ENCODE assay signal across 19 cellular contexts in the genomic region with DNA sequence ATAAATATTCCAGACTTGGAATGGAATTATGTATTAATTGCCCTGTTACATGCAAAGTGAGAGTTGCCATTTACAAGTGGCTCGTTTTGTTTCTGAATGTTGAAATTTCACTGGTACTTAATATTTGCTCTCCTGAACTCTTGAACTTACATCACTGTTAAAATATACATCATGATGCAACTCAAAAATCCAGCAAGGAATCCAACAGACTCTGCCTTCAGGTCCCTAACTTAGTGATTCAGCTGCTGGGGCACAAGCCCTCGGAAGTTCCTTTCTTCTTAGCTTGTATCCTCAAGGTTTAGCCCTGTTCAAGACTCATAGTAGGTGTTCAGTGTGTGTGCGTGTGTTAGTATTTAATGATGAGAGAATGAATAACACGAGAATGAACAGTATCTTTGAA.
"Had no signal": no experiment of that assay in that cellular context is flagged by ENCODE, and none has a peak within 500 bp of the region (broad histone marks: within the 10 kb centered on the region; RNA-seq: fewer than 3 reads in every experiment).

No MANE protein-coding gene starts in this region.

- DNase-seq: activated CD4-positive, alpha-beta T cell treated with anti-CD3 and anti-CD28 coated beads, Interleukin-2, amount 50 U/mL, for 4 hours; activated CD4-positive, CD25-positive, alpha-beta regulatory T cell treated with anti-CD3 and anti-CD28 coated beads, Interleukin-2, amount 50 U/mL, for 72 hours; activated CD8-positive, alpha-beta memory T cell treated with anti-CD3 and anti-CD28 coated beads, Interleukin-2, amount 10 ng/mL, durations not matched to agents 7 days and 5 days; activated effector memory CD4-positive, alpha-beta T cell treated with Interleukin-2 at 50 U/mL for 16 hours; activated T-cell treated with anti-CD3 and anti-CD28 coated beads, Interleukin-2, amount 50 U/mL, for 24 hours; aorta; caudate nucleus; cortex of kidney; effector memory CD4-positive, alpha-beta T cell; glutamatergic neuron; immature natural killer cell; left colon; naive thymus-derived CD8-positive, alpha-beta T cell; occipital lobe; stimulated activated CD4-positive, alpha-beta T cell treated with anti-CD3 and anti-CD28 coated beads, Interleukin-12 subunit alpha, Interleukin-12 subunit beta, amount 100 ng/mL, for 4 hours; stimulated activated naive CD4-positive, alpha-beta T cell treated with Interleukin-2 at 50 U/mL for 16 hours had no signal

- H3K9me3 Mint-ChIP-seq: activated naive CD4-positive, alpha-beta T cell treated with anti-CD3 and anti-CD28 coated beads, Interleukin-2, amount 50 U/mL, for 72 hours; activated T-cell treated with anti-CD3 and anti-CD28 coated beads, Interleukin-2, amount 50 U/mL, for 24 hours; immature natural killer cell; naive thymus-derived CD8-positive, alpha-beta T cell had no signal

- H3K27ac Mint-ChIP-seq: activated CD8-positive, alpha-beta memory T cell treated with anti-CD3 and anti-CD28 coated beads, Interleukin-2, amount 10 ng/mL, durations not matched to agents 7 days and 5 days; activated naive CD4-positive, alpha-beta T cell treated with anti-CD3 and anti-CD28 coated beads, Interleukin-2, amount 50 U/mL, for 72 hours; activated T-cell treated with anti-CD3 and anti-CD28 coated beads, Interleukin-2, amount 50 U/mL, for 24 hours; immature natural killer cell; naive thymus-derived CD8-positive, alpha-beta T cell had no signal

- H3K27ac ChIP-seq: epithelial cell of prostate had no signal

- H3K36me3 Mint-ChIP-seq: activated CD8-positive, alpha-beta memory T cell treated with anti-CD3 and anti-CD28 coated beads, Interleukin-2, amount 10 ng/mL, durations not matched to agents 7 days and 5 days; activated naive CD4-positive, alpha-beta T cell treated with anti-CD3 and anti-CD28 coated beads, Interleukin-2, amount 50 U/mL, for 72 hours; immature natural killer cell; naive thymus-derived CD8-positive, alpha-beta T cell had no signal

- ATAC-seq: activated CD8-positive, alpha-beta memory T cell treated with anti-CD3 and anti-CD28 coated beads, Interleukin-2, amount 10 ng/mL, durations not matched to agents 7 days and 5 days; activated naive CD4-positive, alpha-beta T cell treated with anti-CD3 and anti-CD28 coated beads, Interleukin-2, amount 50 U/mL, for 72 hours; left colon; naive thymus-derived CD8-positive, alpha-beta T cell; sciatic nerve had no signal

- H3K4me3 Mint-ChIP-seq: activated CD8-positive, alpha-beta memory T cell treated with anti-CD3 and anti-CD28 coated beads, Interleukin-2, amount 10 ng/mL, durations not matched to agents 7 days and 5 days; activated T-cell treated with anti-CD3 and anti-CD28 coated beads, Interleukin-2, amount 50 U/mL, for 24 hours; immature natural killer cell; naive thymus-derived CD8-positive, alpha-beta T cell had no signal

- H3K4me1 Mint-ChIP-seq: activated CD8-positive, alpha-beta memory T cell treated with anti-CD3 and anti-CD28 coated beads, Interleukin-2, amount 10 ng/mL, durations not matched to agents 7 days and 5 days; immature natural killer cell; naive thymus-derived CD8-positive, alpha-beta T cell had no signal
